13 cellular contexts compared by ENCODE assay signal in the genomic region with DNA sequence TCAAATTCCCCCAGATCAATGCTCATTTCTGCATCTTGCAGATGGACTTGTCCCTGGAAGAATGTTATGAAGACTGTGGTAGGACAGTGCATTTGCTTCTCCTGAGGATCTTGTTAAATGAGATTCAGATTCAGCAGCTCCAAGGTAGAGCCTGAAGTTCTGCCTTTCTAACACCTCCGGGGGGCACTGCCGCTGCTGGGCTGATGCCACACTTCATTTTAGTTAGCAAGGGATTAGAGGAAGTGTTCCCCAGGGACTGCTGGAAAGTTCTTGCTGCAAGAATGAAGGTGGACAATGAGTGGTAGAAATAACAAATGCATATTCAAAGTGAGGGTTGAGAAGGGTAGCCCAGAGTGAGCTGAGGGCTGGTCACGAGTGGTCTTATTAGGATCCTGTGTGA.
A peak's percentile ranks its signal among the peaks of the same experiment; 100 is the strongest.
DNase-seq lines count a peak whose midpoint lies in the region; ATAC-seq and TF ChIP-seq lines count a peak whose summit lies in the region.
"Had no signal": no experiment of that assay in that cellular context is flagged by ENCODE, and none has a peak within 500 bp of the region (broad histone marks: within the 10 kb centered on the region; RNA-seq: fewer than 3 reads in every experiment).

No MANE protein-coding gene starts in this region.

- no peak overlapping the region for H3K4ac ChIP-seq in mesenchymal stem cell (ENCODE audit: low read depth in 1 of 2, low read length in 2 of 2)

- no peak overlapping the region for H3K27ac Mint-ChIP-seq in activated T-helper 2 cell treated with anti-CD3 and anti-CD28 coated beads, Interferon-gamma antibody, Interleukin-2, Interleukin-4, amounts not matched to agents 10 μg/mL and 5 μg/mL and 100 μg/mL, durations not matched to agents 14 hours and 24 hours and 36 hours
- H3K27ac Mint-ChIP-seq: memory B cell; stimulated activated naive CD8-positive, alpha-beta T cell treated with anti-CD3 and anti-CD28 coated beads, Interleukin-15, Interleukin-2, amounts not matched to agents 100 ng/mL and 50 ng/mL, for 24 hours had no signal

- H2AK5ac ChIP-seq in mesenchymal stem cell (ENCODE audit: low read length, severe bottlenecking), result no peak overlapping the region

- H4K8ac ChIP-seq in mesenchymal stem cell (ENCODE audit: low read length), result peak overlapping the region; percentile 41

- H3K9ac ChIP-seq in DND-41 (ENCODE audit: low read depth, low read length) (no peak overlapping the region), mesenchymal stem cell (ENCODE audit: low read length) (no peak overlapping the region)

- H2AFZ ChIP-seq in DND-41 (ENCODE audit: low read depth, low read length) (no peak overlapping the region; the same call in 1 of the 2 replicates), mesenchymal stem cell (ENCODE audit: low read depth, low read length) (no peak overlapping the region)

- peak; percentile 38 for DNase-seq in DND-41
- peak; percentile 2 for DNase-seq in HK-2 (ENCODE audit: unreplicated experiment)
- peak; percentile 19 to 53 for DNase-seq in cardiac fibroblast (ENCODE audit: low read depth in 2 of 2)
- DNase-seq in mesenchymal stem cell, result no peak
- no peak for DNase-seq in HuH-7.5 (ENCODE audit: low spot score)
- no peak for DNase-seq in activated T-helper 2 cell treated with anti-CD3 and anti-CD28 coated beads, Interferon-gamma antibody, Interleukin-2, Interleukin-4, amounts not matched to agents 10 μg/mL and 5 μg/mL and 100 μg/mL, durations not matched to agents 14 hours and 24 hours and 36 hours (ENCODE audit: low spot score)
- DNase-seq: activated CD4-positive, alpha-beta T cell treated with anti-CD3 and anti-CD28 coated beads for 4 hours had no signal

- peaks cover 19% of the 10 kb centered on the region for H3K27me3 Mint-ChIP-seq in activated T-helper 2 cell treated with anti-CD3 and anti-CD28 coated beads, Interferon-gamma antibody, Interleukin-2, Interleukin-4, amounts not matched to agents 10 μg/mL and 5 μg/mL and 100 μg/mL, durations not matched to agents 14 hours and 24 hours and 36 hours (ENCODE audit: low read depth)
- H3K27me3 Mint-ChIP-seq: memory B cell had no signal

- H3K23ac ChIP-seq in mesenchymal stem cell (ENCODE audit: low read length in 2 of 2), result no peak overlapping the region

- no peaks in the 10 kb centered on the region for H3K9me3 Mint-ChIP-seq in activated T-helper 2 cell treated with anti-CD3 and anti-CD28 coated beads, Interferon-gamma antibody, Interleukin-2, Interleukin-4, amounts not matched to agents 10 μg/mL and 5 μg/mL and 100 μg/mL, durations not matched to agents 14 hours and 24 hours and 36 hours
- H3K9me3 Mint-ChIP-seq: memory B cell; stimulated activated naive CD8-positive, alpha-beta T cell treated with anti-CD3 and anti-CD28 coated beads, Interleukin-15, Interleukin-2, amounts not matched to agents 100 ng/mL and 50 ng/mL, for 24 hours had no signal

- H4K91ac ChIP-seq in mesenchymal stem cell (ENCODE audit: low read length), result no peak overlapping the region

- H3K4me2 ChIP-seq in DND-41 (ENCODE audit: insufficient read depth, low read length), result no peak overlapping the region
- H3K4me2 ChIP-seq in mesenchymal stem cell (ENCODE audit: low read length, poor library complexity, severe bottlenecking), result no peak overlapping the region

- ATAC-seq in DND-41 (ENCODE audit: insufficient read depth, low read depth), result peak; percentile 49; the same call in 1 of the 3 replicates
- no peak for ATAC-seq in GM18870 (IDR thresholded peaks at IDR 0.05; ENCODE audit: unreplicated experiment)

- WGBS in mesenchymal stem cell, result 82% methylated on average over 3 of the region's 3 CpGs

- H3K4me3 Mint-ChIP-seq in activated T-helper 2 cell treated with anti-CD3 and anti-CD28 coated beads, Interferon-gamma antibody, Interleukin-2, Interleukin-4, amounts not matched to agents 10 μg/mL and 5 μg/mL and 100 μg/mL, durations not matched to agents 14 hours and 24 hours and 36 hours (ENCODE audit: low read depth), result no peak overlapping the region
- H3K4me3 Mint-ChIP-seq: memory B cell; stimulated activated naive CD8-positive, alpha-beta T cell treated with anti-CD3 and anti-CD28 coated beads, Interleukin-15, Interleukin-2, amounts not matched to agents 100 ng/mL and 50 ng/mL, for 24 hours had no signal

- TF ChIP-seq CTCF in DND-41 (IDR thresholded peaks at IDR 0.05; ENCODE audit: borderline replicate concordance, extremely low read depth, low read length, poor library complexity, severe bottlenecking) (peak; percentile 44), cardiac fibroblast (IDR thresholded peaks at IDR 0.05; ENCODE audit: low read depth, low read length) (peak; percentile 12)

- no peak overlapping the region for H3K14ac ChIP-seq in mesenchymal stem cell (ENCODE audit: low read length in 2 of 2)

- H3K27ac ChIP-seq in DND-41 (ENCODE audit: low read length), result no peak overlapping the region
- H3K27ac ChIP-seq in mesenchymal stem cell (ENCODE audit: low read length, poor library complexity, severe bottlenecking), result no peak overlapping the region
- H3K27ac ChIP-seq: neutrophil, vagina had no signal

- H2BK5ac ChIP-seq in mesenchymal stem cell (ENCODE audit: low read depth, low read length, poor library complexity, severe bottlenecking), result no peak overlapping the region

- no peaks in the 10 kb centered on the region for H3K4me1 Mint-ChIP-seq in activated T-helper 2 cell treated with anti-CD3 and anti-CD28 coated beads, Interferon-gamma antibody, Interleukin-2, Interleukin-4, amounts not matched to agents 10 μg/mL and 5 μg/mL and 100 μg/mL, durations not matched to agents 14 hours and 24 hours and 36 hours (ENCODE audit: low read depth)
- H3K4me1 Mint-ChIP-seq: memory B cell had no signal

- no peak overlapping the region for H2BK15ac ChIP-seq in mesenchymal stem cell (ENCODE audit: low read depth, poor library complexity, severe bottlenecking)

- intact Hi-C loops in activated T-helper 2 cell treated with anti-CD3 and anti-CD28 coated beads, Interferon-gamma antibody, Interleukin-2, Interleukin-4, amounts not matched to agents 10 μg/mL and 5 μg/mL and 100 μg/mL, durations not matched to agents 14 hours and 24 hours and 36 hours (cut with micrococcal nuclease), result no loop called here

- H3K4me3 ChIP-seq in DND-41 (ENCODE audit: low read depth in 1 of 2, low read length in 2 of 2), result no peak overlapping the region
- H3K4me3 ChIP-seq in cardiac fibroblast (replicated peaks in 1 of 2; ENCODE audit: low read depth in 2 of 2, low read length in 2 of 2), result no peak overlapping the region
- H3K4me3 ChIP-seq in mesenchymal stem cell (ENCODE audit: insufficient read depth in 1 of 2, low read depth in 1 of 2, low read length in 2 of 2), result no peak overlapping the region
- H3K4me3 ChIP-seq: vagina had no signal

- no peaks in the 10 kb centered on the region for H4K20me1 ChIP-seq in DND-41 (ENCODE audit: insufficient read depth, low read length)

- H3K4me1 ChIP-seq in DND-41 (ENCODE audit: insufficient read depth, low read length) (no peaks in the 10 kb centered on the region), mesenchymal stem cell (ENCODE audit: control insufficient read depth, insufficient read depth, low read depth, low read length) (no peaks in the 10 kb centered on the region)
- H3K4me1 ChIP-seq: Caco-2, vagina had no signal

- no peaks in the 10 kb centered on the region for H3K36me3 Mint-ChIP-seq in activated T-helper 2 cell treated with anti-CD3 and anti-CD28 coated beads, Interferon-gamma antibody, Interleukin-2, Interleukin-4, amounts not matched to agents 10 μg/mL and 5 μg/mL and 100 μg/mL, durations not matched to agents 14 hours and 24 hours and 36 hours (ENCODE audit: low read depth)
- H3K36me3 Mint-ChIP-seq: memory B cell had no signal

- H3K9me3 ChIP-seq in DND-41 (ENCODE audit: insufficient read depth, low read length, severe bottlenecking) (no peaks in the 10 kb centered on the region), mesenchymal stem cell (ENCODE audit: control insufficient read depth, low read length) (no peaks in the 10 kb centered on the region)
- H3K9me3 ChIP-seq: Caco-2, neutrophil, vagina had no signal

- H2BK120ac ChIP-seq in mesenchymal stem cell (ENCODE audit: low read depth, low read length), result no peak overlapping the region

- peak overlapping the region in 1 of 2 experiments; percentile 39 for H2BK12ac ChIP-seq in mesenchymal stem cell (ENCODE audit: low read length in 2 of 2)

- no peaks in the 10 kb centered on the region for H3K79me2 ChIP-seq in DND-41 (ENCODE audit: insufficient read depth, low read length)

- H3K18ac ChIP-seq in mesenchymal stem cell (ENCODE audit: low read depth in 1 of 2, low read length in 2 of 2), result no peak overlapping the region

- no peaks in the 10 kb centered on the region for H3K27me3 ChIP-seq in DND-41 (ENCODE audit: insufficient read depth, low read length, poor library complexity)
- H3K27me3 ChIP-seq in mesenchymal stem cell (ENCODE audit: control insufficient read depth in 1 of 2, insufficient read depth in 1 of 2, low read length in 2 of 2), result no peaks in the 10 kb centered on the region
- H3K27me3 ChIP-seq: neutrophil, vagina had no signal

- no peaks in the 10 kb centered on the region for H3K79me1 ChIP-seq in mesenchymal stem cell (replicated peaks; ENCODE audit: low read length, poor library complexity, severe bottlenecking)

- H3K36me3 ChIP-seq in DND-41 (ENCODE audit: insufficient read depth, low read length) (no peaks in the 10 kb centered on the region), mesenchymal stem cell (ENCODE audit: control insufficient read depth in 1 of 2, insufficient read depth in 2 of 2, low read depth in 1 of 2, low read length in 2 of 2) (no peaks in the 10 kb centered on the region)
- H3K36me3 ChIP-seq: neutrophil, vagina had no signal

Comparison
In these comparisons a context has a peak if more than half of its experiments do, and no peak if none do; other contexts are left out.
1. DNase-seq: peak in DND-41 (single experiment), HK-2 (single experiment) and cardiac fibroblast (2 of 2); none in mesenchymal stem cell (single experiment), HuH-7.5 (single experiment) and activated T-helper 2 cell treated with anti-CD3 and anti-CD28 coated beads, Interferon-gamma antibody, Interleukin-2, Interleukin-4, amounts not matched to agents 10 μg/mL and 5 μg/mL and 100 μg/mL, durations not matched to agents 14 hours and 24 hours and 36 hours (single experiment).